Comparison of ENCODE assay signal across 17 cellular contexts in the genomic region with DNA sequence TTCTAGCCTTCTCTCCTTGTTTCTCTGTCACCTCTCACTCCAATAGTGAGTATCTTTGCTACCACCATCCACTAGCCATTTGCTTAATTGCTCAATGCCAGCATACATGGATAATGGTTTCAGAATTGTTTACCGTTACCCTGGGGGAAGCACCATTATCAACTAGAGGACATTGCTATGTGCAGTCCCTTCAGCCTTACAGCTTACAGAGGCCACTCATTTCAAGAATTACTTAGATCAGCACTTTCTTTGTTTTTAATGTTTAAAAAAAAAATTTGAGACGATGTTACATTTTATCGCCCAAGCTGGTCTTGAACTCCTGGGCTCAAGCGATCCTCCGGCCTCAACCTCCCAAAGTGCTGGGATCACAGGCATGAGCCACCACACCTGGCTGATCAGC. TPM values are rescaled to one million over a fixed set of nuclear protein-coding genes. Genes with fewer than 3 reads are reported as not detected.
DNase-seq lines count a peak whose midpoint lies in the region; ATAC-seq, FAIRE-seq and TF ChIP-seq lines count a peak whose summit lies in the region.
"Had no signal": no experiment of that assay in that cellular context is flagged by ENCODE, and none has a peak within 500 bp of the region (broad histone marks: within the 10 kb centered on the region; RNA-seq: fewer than 3 reads in every experiment).

No MANE protein-coding gene starts in this region.

- no peak overlapping the region for H3K4me2 ChIP-seq in A549

- no peak for ATAC-seq in A549
- no peak for ATAC-seq in CD8-positive, alpha-beta T cell
- ATAC-seq in T-helper 17 cell = no peak
- no peak for ATAC-seq in effector memory CD8-positive, alpha-beta T cell (replicated peaks)
- ATAC-seq in aorta (ENCODE audit: low FRiP score) = no peak

- H3K27ac Mint-ChIP-seq in CD8-positive, alpha-beta T cell = peak overlapping the region; percentile 96
- peak overlapping the region; percentile 97 for H3K27ac Mint-ChIP-seq in T-helper 17 cell
- peak overlapping the region; percentile 83 to 98 for H3K27ac Mint-ChIP-seq in effector memory CD8-positive, alpha-beta T cell

- no peaks in the 10 kb centered on the region for H3K9me3 Mint-ChIP-seq in CD8-positive, alpha-beta T cell
- H3K9me3 Mint-ChIP-seq in effector memory CD8-positive, alpha-beta T cell = no peaks in the 10 kb centered on the region

- FAIRE-seq in A549 (lab: Jason Lieb, UNC) = no peak

- no peak overlapping the region for H3K4me3 ChIP-seq in A549
- no peak overlapping the region for H3K4me3 ChIP-seq in CD8-positive, alpha-beta T cell (ENCODE audit: low read depth, low read length)
- no peak overlapping the region for H3K4me3 ChIP-seq in aorta (ENCODE audit: low read length in 2 of 2)
- H3K4me3 ChIP-seq: HAP-1 had no signal

- no peak overlapping the region for H3K4me3 Mint-ChIP-seq in CD8-positive, alpha-beta T cell
- H3K4me3 Mint-ChIP-seq in T-helper 17 cell = no peak overlapping the region
- H3K4me3 Mint-ChIP-seq in effector memory CD8-positive, alpha-beta T cell = peak overlapping the region; percentile 42 to 89

- no peaks in the 10 kb centered on the region for H3K27me3 Mint-ChIP-seq in CD8-positive, alpha-beta T cell (ENCODE audit: low read depth)
- no peaks in the 10 kb centered on the region for H3K27me3 Mint-ChIP-seq in T-helper 17 cell
- no peaks in the 10 kb centered on the region for H3K27me3 Mint-ChIP-seq in effector memory CD8-positive, alpha-beta T cell

- no peak for TF ChIP-seq EP300 in A549 (IDR thresholded peaks at IDR 0.05)

- no peak for TF ChIP-seq CTCF in A549 (IDR thresholded peaks at IDR 0.05)
- TF ChIP-seq CTCF in CD8-positive, alpha-beta T cell (IDR thresholded peaks at IDR 0.05) = no peak

- intact Hi-C loops in CD8-positive, alpha-beta T cell (cut with DNase I, micrococcal nuclease) = no loop called here
- intact Hi-C loops in aorta (cut with DNase I) = no loop called here

- H3K4me1 Mint-ChIP-seq in CD8-positive, alpha-beta T cell (ENCODE audit: low read depth) = peaks cover 72% of the 10 kb centered on the region
- H3K4me1 Mint-ChIP-seq in T-helper 17 cell = peaks cover 39% of the 10 kb centered on the region
- peaks cover 41 to 53% of the 10 kb centered on the region in 2 donors for H3K4me1 Mint-ChIP-seq in effector memory CD8-positive, alpha-beta T cell (ENCODE audit: low read depth in 2 of 2)

- H3K4me1 ChIP-seq in A549 = peaks cover 4% of the 10 kb centered on the region; the same call in 1 of the 3 replicates
- H3K4me1 ChIP-seq in CD8-positive, alpha-beta T cell (ENCODE audit: insufficient read depth, low read length) = peaks cover 70% of the 10 kb centered on the region
- no peaks in the 10 kb centered on the region for H3K4me1 ChIP-seq in aorta (ENCODE audit: control insufficient read depth in 1 of 2, insufficient read depth in 2 of 2, low read length in 2 of 2)
- H3K4me1 ChIP-seq: HAP-1 had no signal

- H3K36me3 ChIP-seq in CD8-positive, alpha-beta T cell (ENCODE audit: insufficient read depth, low read length) = no peaks in the 10 kb centered on the region
- H3K36me3 ChIP-seq in aorta (ENCODE audit: control insufficient read depth in 1 of 2, insufficient read depth in 2 of 2, low read length in 1 of 2) = peaks cover 0 to 5% of the 10 kb centered on the region in 2 donors

- DNase-seq in A549 (ENCODE audit: low read depth in 1 of 2, low spot score in 1 of 2) = no peak
- DNase-seq in CD8-positive, alpha-beta T cell = no peak
- DNase-seq in T-helper 17 cell = no peak
- no peak for DNase-seq in effector memory CD8-positive, alpha-beta T cell
- DNase-seq in NCI-H1930 (lab: John Stamatoyannopoulos, UW) = no peak
- no peak for DNase-seq in HK-2 (ENCODE audit: unreplicated experiment)
- no peak for DNase-seq in COR-L47 (lab: John Stamatoyannopoulos, UW)
- DNase-seq in aorta = no peak
- DNase-seq: Calu3; cerebellar nuclear complex; effector CD8-positive, alpha-beta T cell; NCI-H2029; NCI-H446; SHP77; stimulated activated CD4-positive, alpha-beta T cell treated with anti-CD3 and anti-CD28 coated beads, Interleukin-2, amount 100 ng/mL, for 24 hours; substantia nigra had no signal

- no peaks in the 10 kb centered on the region for H3K9me3 ChIP-seq in A549
- no peaks in the 10 kb centered on the region for H3K9me3 ChIP-seq in CD8-positive, alpha-beta T cell (ENCODE audit: low read length)
- no peaks in the 10 kb centered on the region for H3K9me3 ChIP-seq in T-helper 17 cell (ENCODE audit: control insufficient read depth, low read length, poor library complexity, severe bottlenecking)
- no peaks in the 10 kb centered on the region for H3K9me3 ChIP-seq in aorta (ENCODE audit: control insufficient read depth, low read length)
- H3K9me3 ChIP-seq: HAP-1 had no signal

- H3K27me3 ChIP-seq in CD8-positive, alpha-beta T cell (ENCODE audit: insufficient read depth, low read length) = no peaks in the 10 kb centered on the region
- no peaks in the 10 kb centered on the region for H3K27me3 ChIP-seq in aorta (ENCODE audit: control insufficient read depth in 1 of 2, insufficient read depth in 2 of 2, low read length in 1 of 2)

- CTCF ChIA-PET in A549 (lab: Yijun Ruan, JAX) = interaction anchor here (1.0 to 1.5 kb wide), 2 partner anchors 14 to 27 kb away, joined by 4 read pairs; no protein-coding TSS in a partner anchor
- CTCF ChIA-PET in CD8-positive, alpha-beta T cell (lab: Charles Lee) = interaction anchor here (1.9 to 6.5 kb wide), 3 partner anchors 9 to 14 kb away, joined by 4 to 40 read pairs (median 7); no protein-coding TSS in a partner anchor

- POLR2A ChIA-PET in A549 (lab: Yijun Ruan, JAX) = no interaction called here
- POLR2A ChIA-PET in CD8-positive, alpha-beta T cell (lab: Charles Lee) = interaction anchor here (0.6 to 4.4 kb wide), 4 partner anchors 10 to 15 kb away, joined by 3 to 28 read pairs (median 4); partner anchors contain the start of gene ORAI2

- no peak overlapping the region for H3K27ac ChIP-seq in A549
- H3K27ac ChIP-seq in CD8-positive, alpha-beta T cell (ENCODE audit: low read depth, low read length) = no peak overlapping the region
- no peak overlapping the region for H3K27ac ChIP-seq in aorta (ENCODE audit: low read depth in 1 of 2, low read length in 2 of 2)

- 94% methylated on average over 5 of the region's 5 CpGs for WGBS in A549 (ENCODE audit: missing lambda C conversion rate)
- WGBS in aorta, 2 donors = 93 to 94% methylated on average over 5 of the region's 5 CpGs

- H3K36me3 Mint-ChIP-seq in CD8-positive, alpha-beta T cell = peaks cover 36% of the 10 kb centered on the region
- H3K36me3 Mint-ChIP-seq in T-helper 17 cell (ENCODE audit: low read depth) = peaks cover 5% of the 10 kb centered on the region
- H3K36me3 Mint-ChIP-seq in effector memory CD8-positive, alpha-beta T cell (ENCODE audit: insufficient read depth) = peaks cover 26% of the 10 kb centered on the region

- TF ChIP-seq RAD21 in A549 (conservative IDR thresholded peaks at IDR 0.05 in 1 of 2, IDR thresholded peaks at IDR 0.05 in 1 of 2) = no peak

- no peak for TF ChIP-seq POLR2A in A549 (IDR thresholded peaks at IDR 0.05; ENCODE audit: low read length)

TF ChIP-seq in A549, 52 proteins besides CTCF, POLR2A, EP300 and RAD21:
- peak; percentile 86 for TF ChIP-seq MAFK (IDR thresholded peaks at IDR 0.05; ENCODE audit: partially characterized antibody)
- no peak for TF ChIP-seq CHD2 (IDR thresholded peaks at IDR 0.05; ENCODE audit: low read length, partially characterized antibody)

RNA-seq across cellular contexts. Expression of gene ORAI2, which starts 14.8 kb away (rescaled TPM):
- polyA plus RNA-seq in A549 (2011; rRNA removed) = 12.8 and 14.6 TPM in 2 replicates
- polyA plus RNA-seq in A549 (2012; cell fraction: cytosol; rRNA removed) = 28.6 and 38.2 TPM in 2 replicates
- 19.0 and 23.7 TPM in 2 replicates for polyA plus RNA-seq in A549 (2012; cell fraction: nucleus; rRNA removed)
- polyA plus RNA-seq in A549 (2017; fragmentation: RNase III; extraction: RNeasy Plus Mini Kit Qiagen cat#74134 plus additional on column Dnase treatment) = 17.3 to 22.1 TPM (median 21.8 TPM) in 3 replicates
- 14.6 and 16.9 TPM in 2 replicates for polyA minus RNA-seq in A549 (2011; rRNA and poly(A)+ RNA removed)
- total RNA-seq in CD8-positive, alpha-beta T cell = 10 to 100 TPM; 20.4 to 25.5 TPM
- 10 to 100 TPM; 33.9 to 50.5 TPM for total RNA-seq in T-helper 17 cell
- total RNA-seq in aorta = 10 to 100 TPM; 17.8 to 25.5 TPM
- polyA plus RNA-seq in aorta = 1 to 10 TPM; 3.1 to 7.4 TPM

RNA-seq across cellular contexts. Expression of gene PRKRIP1, which starts 22.4 kb away (rescaled TPM):
- polyA plus RNA-seq in A549 (2011; rRNA removed) = 11.5 and 15.4 TPM in 2 replicates
- 17.0 and 17.6 TPM in 2 replicates for polyA plus RNA-seq in A549 (2012; cell fraction: cytosol; rRNA removed)
- 35.6 and 40.7 TPM in 2 replicates for polyA plus RNA-seq in A549 (2012; cell fraction: nucleus; rRNA removed)
- 21.3 to 25.6 TPM (median 24.1 TPM) in 3 replicates for polyA plus RNA-seq in A549 (2017; fragmentation: RNase III; extraction: RNeasy Plus Mini Kit Qiagen cat#74134 plus additional on column Dnase treatment)
- polyA minus RNA-seq in A549 (2011; rRNA and poly(A)+ RNA removed) = 4.3 and 4.7 TPM in 2 replicates
- total RNA-seq in CD8-positive, alpha-beta T cell = 10 to 100 TPM; 51.1 to 57.2 TPM
- total RNA-seq in T-helper 17 cell = 10 to 100 TPM; 38.0 to 44.0 TPM
- 10 to 100 TPM; 19.0 to 26.0 TPM for total RNA-seq in aorta
- polyA plus RNA-seq in aorta = 10 to 100 TPM; 14.9 to 66.5 TPM

RNA-seq across cellular contexts. Expression of gene ALKBH4, which starts 46.1 kb away (rescaled TPM):
- polyA plus RNA-seq in A549 (2011; rRNA removed) (3.1 and 4.0 TPM in 2 replicates), A549 (2017; fragmentation: RNase III; extraction: RNeasy Plus Mini Kit Qiagen cat#74134 plus additional on column Dnase treatment) (7.9 to 8.8 TPM (median 8.2 TPM) in 3 replicates), aorta (10 to 100 TPM in 1 of 2 donors, 1 to 10 TPM in 1; 9.1 to 10.2 TPM)
- polyA plus RNA-seq in A549 (2012; cell fraction: cytosol; rRNA removed) = 8.9 and 11.9 TPM in 2 replicates
- 6.6 and 7.0 TPM in 2 replicates for polyA plus RNA-seq in A549 (2012; cell fraction: nucleus; rRNA removed)
- 2.3 and 2.5 TPM in 2 replicates for polyA minus RNA-seq in A549 (2011; rRNA and poly(A)+ RNA removed)
- total RNA-seq in CD8-positive, alpha-beta T cell = 1 to 10 TPM; 4.4 to 5.2 TPM
- total RNA-seq in T-helper 17 cell (1 to 10 TPM; 4.4 to 5.5 TPM), aorta (1 to 10 TPM; 6.1 to 8.7 TPM)

RNA-seq across cellular contexts. Expression of gene LRWD1, which starts 46.2 kb away (rescaled TPM):
- polyA plus RNA-seq in A549 (2011; rRNA removed) (10.7 and 14.9 TPM in 2 replicates), A549 (2017; fragmentation: RNase III; extraction: RNeasy Plus Mini Kit Qiagen cat#74134 plus additional on column Dnase treatment) (26.3 to 28.7 TPM (median 28.1 TPM) in 3 replicates), aorta (10 to 100 TPM; 13.4 to 16.5 TPM)
- 28.4 and 34.9 TPM in 2 replicates for polyA plus RNA-seq in A549 (2012; cell fraction: cytosol; rRNA removed)
- 50.8 and 67.2 TPM in 2 replicates for polyA plus RNA-seq in A549 (2012; cell fraction: nucleus; rRNA removed)
- 17.9 TPM in 2 replicates for polyA minus RNA-seq in A549 (2011; rRNA and poly(A)+ RNA removed)
- total RNA-seq in CD8-positive, alpha-beta T cell = 10 to 100 TPM; 14.9 to 19.1 TPM
- total RNA-seq in T-helper 17 cell (10 to 100 TPM; 13.5 to 15.2 TPM), aorta (1 to 10 TPM; 8.6 to 9.4 TPM)

Comparison
In these comparisons a context has a peak if more than half of its experiments do, and no peak if none do; other contexts are left out.
1. H3K4me3 Mint-ChIP-seq: peak in effector memory CD8-positive, alpha-beta T cell (2 of 2); none in CD8-positive, alpha-beta T cell (single experiment) and T-helper 17 cell (single experiment).
2. Peak in every context shown above with its lines, with median percentiles within 50 percentile points of each other: H3K27ac Mint-ChIP-seq.